35 cellular contexts compared by ENCODE assay signal in the genomic region with DNA sequence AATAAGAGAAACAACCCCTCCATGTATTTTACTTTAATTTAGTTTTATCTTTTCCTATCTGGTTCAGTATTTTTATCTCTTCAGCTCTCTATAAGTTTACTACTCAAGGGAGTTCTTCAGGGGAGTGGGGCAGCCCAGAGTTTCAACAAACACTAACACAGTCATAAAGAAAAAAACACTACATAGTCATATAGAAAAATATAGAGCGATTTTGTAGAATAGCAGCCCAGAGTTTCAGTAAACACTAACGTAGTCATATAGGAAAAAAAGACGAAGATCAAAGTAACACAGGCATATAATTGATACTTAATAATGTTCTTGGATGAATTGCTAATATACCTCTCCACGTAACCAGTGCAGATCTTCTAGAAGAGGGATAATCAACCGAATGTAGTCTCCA. TPM values are rescaled to one million over a fixed set of nuclear protein-coding genes. Genes with fewer than 3 reads are reported as not detected.
"Had no signal": no experiment of that assay in that cellular context is flagged by ENCODE, and none has a peak within 500 bp of the region (broad histone marks: within the 10 kb centered on the region; RNA-seq: fewer than 3 reads in every experiment).

No MANE protein-coding gene starts in this region.

- DNase-seq: activated CD4-positive, alpha-beta T cell treated with anti-CD3 and anti-CD28 coated beads for 48 hours; activated CD4-positive, alpha-beta T cell treated with anti-CD3 and anti-CD28 coated beads, Interleukin-2, amount 50 U/mL, for 1 hour; activated CD4-positive, alpha-beta T cell treated with anti-CD3 and anti-CD28 coated beads, Interleukin-2, amount 50 U/mL, for 48 hours; activated CD4-positive, CD25-positive, alpha-beta regulatory T cell; activated CD4-positive, CD25-positive, alpha-beta regulatory T cell treated with anti-CD3 and anti-CD28 coated beads, Interleukin-2, amount 50 U/mL, for 72 hours; activated CD8-positive, alpha-beta memory T cell treated with anti-CD3 and anti-CD28 coated beads for 24 hours; activated CD8-positive, alpha-beta memory T cell treated with anti-CD3 and anti-CD28 coated beads, Interleukin-2, amount 50 U/mL, for 4 hours; activated CD8-positive, alpha-beta T cell treated with anti-CD3 and anti-CD28 coated beads for 36 hours; activated gamma-delta T cell; activated naive CD4-positive, alpha-beta T cell; activated naive CD4-positive, alpha-beta T cell treated with anti-CD3 and anti-CD28 coated beads, Interleukin-2, amount 10 ng/mL, durations not matched to agents 7 days and 5 days; activated naive CD8-positive, alpha-beta T cell treated with anti-CD3 and anti-CD28 coated beads, Interleukin-2, amount 10 ng/mL, durations not matched to agents 7 days and 5 days; activated T-cell treated with anti-CD3 and anti-CD28 coated beads for 4 hours; activated T-cell treated with anti-CD3 and anti-CD28 coated beads, Interleukin-2, amount 50 U/mL, for 24 hours; central memory CD4-positive, alpha-beta T cell; cerebellar nuclear complex; colonic mucosa; effector CD8-positive, alpha-beta T cell; esophagus squamous epithelium; foreskin melanocyte; heart right ventricle had no signal

- H3K9me3 ChIP-seq: ascending aorta, breast epithelium, colonic mucosa, esophagus squamous epithelium, gastroesophageal sphincter, heart right ventricle had no signal

- H3K4me1 ChIP-seq: ascending aorta, breast epithelium, colonic mucosa, esophagus squamous epithelium, gastroesophageal sphincter, heart right ventricle had no signal

- H3K36me3 ChIP-seq: ascending aorta, breast epithelium, cardiac muscle cell, colonic mucosa, esophagus squamous epithelium had no signal

- ATAC-seq: activated CD8-positive, alpha-beta T cell treated with anti-CD3 and anti-CD28 coated beads for 36 hours; gastroesophageal sphincter; heart right ventricle had no signal

- H3K4me3 Mint-ChIP-seq: activated CD8-positive, alpha-beta T cell treated with anti-CD3 and anti-CD28 coated beads for 36 hours; activated naive CD4-positive, alpha-beta T cell treated with anti-CD3 and anti-CD28 coated beads, Interleukin-2, amount 10 ng/mL, durations not matched to agents 7 days and 5 days; activated naive CD8-positive, alpha-beta T cell treated with anti-CD3 and anti-CD28 coated beads, Interleukin-2, amount 10 ng/mL, durations not matched to agents 7 days and 5 days; activated T-cell treated with anti-CD3 and anti-CD28 coated beads, Interleukin-2, amount 50 U/mL, for 24 hours; activated T-helper 1 cell treated with anti-CD3 and anti-CD28 coated beads, Interleukin-12 subunit alpha, Interleukin-12 subunit beta, Interleukin-2, Interleukin-4 antibody, amounts not matched to agents 30 ng/mL and 10 ng/mL and 1 ng/mL, durations not matched to agents 14 hours and 24 hours and 36 hours; brain had no signal

- H3K4me1 Mint-ChIP-seq: activated naive CD4-positive, alpha-beta T cell treated with anti-CD3 and anti-CD28 coated beads, Interleukin-2, amount 10 ng/mL, durations not matched to agents 7 days and 5 days; activated naive CD8-positive, alpha-beta T cell treated with anti-CD3 and anti-CD28 coated beads, Interleukin-2, amount 10 ng/mL, durations not matched to agents 7 days and 5 days had no signal

- H3K27me3 ChIP-seq: ascending aorta, breast epithelium, cardiac muscle cell, colonic mucosa, esophagus squamous epithelium, gastroesophageal sphincter, heart right ventricle had no signal

- H3K27me3 Mint-ChIP-seq: brain had no signal

- H3K27ac ChIP-seq: ascending aorta, breast epithelium, cardiac muscle cell, colonic mucosa, epithelial cell of prostate, esophagus squamous epithelium, gastroesophageal sphincter, heart right ventricle had no signal

- H3K9me3 Mint-ChIP-seq: activated CD8-positive, alpha-beta T cell treated with anti-CD3 and anti-CD28 coated beads for 36 hours; activated naive CD4-positive, alpha-beta T cell treated with anti-CD3 and anti-CD28 coated beads, Interleukin-2, amount 10 ng/mL, durations not matched to agents 7 days and 5 days; activated naive CD4-positive, alpha-beta T cell treated with anti-CD3 and anti-CD28 coated beads, Interleukin-2, amount 50 U/mL, for 72 hours; activated naive CD8-positive, alpha-beta T cell treated with anti-CD3 and anti-CD28 coated beads, Interleukin-2, amount 10 ng/mL, durations not matched to agents 7 days and 5 days; activated T-cell treated with anti-CD3 and anti-CD28 coated beads, Interleukin-2, amount 50 U/mL, for 24 hours; activated T-helper 1 cell treated with anti-CD3 and anti-CD28 coated beads, Interleukin-12 subunit alpha, Interleukin-12 subunit beta, Interleukin-2, Interleukin-4 antibody, amounts not matched to agents 30 ng/mL and 10 ng/mL and 1 ng/mL, durations not matched to agents 14 hours and 24 hours and 36 hours; brain had no signal

- H3K27ac Mint-ChIP-seq: activated CD8-positive, alpha-beta T cell treated with anti-CD3 and anti-CD28 coated beads for 36 hours; activated naive CD4-positive, alpha-beta T cell treated with anti-CD3 and anti-CD28 coated beads, Interleukin-2, amount 10 ng/mL, durations not matched to agents 7 days and 5 days; activated naive CD4-positive, alpha-beta T cell treated with anti-CD3 and anti-CD28 coated beads, Interleukin-2, amount 50 U/mL, for 72 hours; activated naive CD8-positive, alpha-beta T cell treated with anti-CD3 and anti-CD28 coated beads, Interleukin-2, amount 10 ng/mL, durations not matched to agents 7 days and 5 days; activated T-cell treated with anti-CD3 and anti-CD28 coated beads, Interleukin-2, amount 50 U/mL, for 24 hours; activated T-helper 1 cell treated with anti-CD3 and anti-CD28 coated beads, Interleukin-12 subunit alpha, Interleukin-12 subunit beta, Interleukin-2, Interleukin-4 antibody, amounts not matched to agents 30 ng/mL and 10 ng/mL and 1 ng/mL, durations not matched to agents 14 hours and 24 hours and 36 hours; brain had no signal

- H3K36me3 Mint-ChIP-seq: activated naive CD4-positive, alpha-beta T cell treated with anti-CD3 and anti-CD28 coated beads, Interleukin-2, amount 10 ng/mL, durations not matched to agents 7 days and 5 days; activated naive CD4-positive, alpha-beta T cell treated with anti-CD3 and anti-CD28 coated beads, Interleukin-2, amount 50 U/mL, for 72 hours; activated naive CD8-positive, alpha-beta T cell treated with anti-CD3 and anti-CD28 coated beads, Interleukin-2, amount 10 ng/mL, durations not matched to agents 7 days and 5 days had no signal

- H3K4me3 ChIP-seq: ascending aorta, breast epithelium, cardiac muscle cell, colonic mucosa, esophagus squamous epithelium, gastroesophageal sphincter, heart right ventricle had no signal

RNA-seq across cellular contexts. Expression of a gene that starts 54.7 kb away (rescaled TPM):
- total RNA-seq: activated CD8-positive, alpha-beta T cell treated with anti-CD3 and anti-CD28 coated beads for 36 hours; activated naive CD4-positive, alpha-beta T cell treated with anti-CD3 and anti-CD28 coated beads, Interleukin-2, amount 50 U/mL, for 72 hours; activated naive CD8-positive, alpha-beta T cell treated with anti-CD3 and anti-CD28 coated beads, Interleukin-2, amount 10 ng/mL, durations not matched to agents 7 days and 5 days; activated T-helper 1 cell treated with anti-CD3 and anti-CD28 coated beads, Interleukin-12 subunit alpha, Interleukin-12 subunit beta, Interleukin-2, Interleukin-4 antibody, amounts not matched to agents 30 ng/mL and 10 ng/mL and 1 ng/mL, durations not matched to agents 14 hours and 24 hours and 36 hours; ascending aorta; cardiac muscle cell; colonic mucosa; dermis microvascular lymphatic vessel endothelial cell; endothelial cell of umbilical vein; esophagus squamous epithelium; fibroblast of lung; fibroblast of villous mesenchyme; gastroesophageal sphincter; glomerular endothelial cell; heart right ventricle; T-helper 1 cell treated with Interleukin-12 subunit alpha and Interleukin-12 subunit beta and Interleukin-4 antibody, amounts not matched to agents 30 ng/mL and 1 ng/mL, for 36 hours had no signal
